ENCODE assay signal across 2 cellular contexts in genomic region chr20:18165553-18165952, GRCh38.
TF ChIP-seq lines count a peak whose summit lies in the region.

No MANE protein-coding gene starts in this region.

TF ChIP-seq in liver, 16 proteins besides CTCF, POLR2A, EP300 and RAD21:
- peak; percentile 32 for TF ChIP-seq NR2F2 (IDR thresholded peaks at IDR 0.05)
- no peak for TF ChIP-seq ATF3 (IDR thresholded peaks at IDR 0.05)

TF ChIP-seq in HepG2, 621 proteins besides CTCF, POLR2A, EP300 and RAD21:
- TF ChIP-seq ZNF563 (CRISPR knock-in tag; IDR thresholded peaks at IDR 0.05) (no peak), RBAK (CRISPR knock-in tag; IDR thresholded peaks at IDR 0.05) (no peak), POLR2G (IDR thresholded peaks at IDR 0.05; ENCODE audit: low read depth, low read length) (no peak), ZNF264 (CRISPR knock-in tag; IDR thresholded peaks at IDR 0.05) (no peak), RBM39 (IDR thresholded peaks at IDR 0.05; ENCODE audit: low read depth, low read length, poor library complexity, severe bottlenecking) (no peak), TOE1 (CRISPR knock-in tag; IDR thresholded peaks at IDR 0.05) (no peak), FOXC1 (CRISPR knock-in tag; IDR thresholded peaks at IDR 0.05; ENCODE audit: borderline replicate concordance) (no peak), ZNF234 (CRISPR knock-in tag; conservative IDR thresholded peaks at IDR 0.05) (no peak), PRDM4 (CRISPR knock-in tag; IDR thresholded peaks at IDR 0.05; ENCODE audit: borderline replicate concordance) (no peak), TP53 (CRISPR knock-in tag; conservative IDR thresholded peaks at IDR 0.05) (no peak), MZF1 (CRISPR knock-in tag; IDR thresholded peaks at IDR 0.05; ENCODE audit: borderline replicate concordance) (no peak), SMAD1 (CRISPR knock-in tag; IDR thresholded peaks at IDR 0.05; ENCODE audit: borderline replicate concordance, low read depth) (no peak), CC2D1A (CRISPR knock-in tag; IDR thresholded peaks at IDR 0.05) (no peak), RNF2 (conservative IDR thresholded peaks at IDR 0.05; ENCODE audit: low read depth) (no peak), SP140L (CRISPR knock-in tag; IDR thresholded peaks at IDR 0.05; ENCODE audit: borderline replicate concordance) (no peak), DNMT3B (CRISPR knock-in tag; conservative IDR thresholded peaks at IDR 0.05) (no peak), IRX3 (CRISPR knock-in tag; IDR thresholded peaks at IDR 0.05; ENCODE audit: borderline replicate concordance, low read depth) (no peak), ZSCAN30 (CRISPR knock-in tag; IDR thresholded peaks at IDR 0.05) (no peak), ZNF17 (CRISPR knock-in tag; IDR thresholded peaks at IDR 0.05) (no peak)
